In the genomic region with DNA sequence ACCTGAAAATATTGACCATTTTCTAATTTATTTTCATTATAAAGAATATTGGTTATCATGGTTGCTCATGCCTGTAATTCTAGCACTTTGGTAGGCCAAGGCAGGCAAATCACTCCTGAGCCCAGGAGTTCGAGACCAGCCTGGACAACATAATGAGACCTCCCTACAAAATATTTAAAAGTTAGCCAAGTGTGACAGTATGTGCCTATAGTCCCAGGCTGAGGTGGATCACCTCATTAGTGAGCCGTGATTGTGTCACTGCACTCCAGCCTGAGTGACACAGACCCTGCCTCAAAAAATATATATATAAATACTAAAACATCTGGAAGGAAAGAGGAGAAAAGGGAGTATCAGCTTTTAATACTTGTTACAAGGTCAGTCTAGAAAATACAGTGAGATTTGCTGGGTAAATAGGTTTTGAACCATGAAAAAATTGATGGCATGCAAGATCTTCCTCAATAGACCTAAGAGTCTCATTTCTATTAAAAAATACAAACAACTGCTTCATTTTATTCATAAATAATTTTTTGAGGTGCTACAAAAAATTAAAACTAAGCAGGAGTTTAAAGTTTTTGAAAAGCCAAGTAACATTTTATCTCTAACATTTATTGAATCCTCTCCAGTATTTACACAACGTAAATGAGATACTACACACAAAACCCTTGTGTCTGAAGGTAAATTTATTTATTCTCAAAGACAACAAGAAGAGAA, we compare ENCODE assay signal across 8 cellular contexts. TPM values are rescaled to one million over a fixed set of nuclear protein-coding genes. Genes with fewer than 3 reads are reported as not detected.
DNase-seq lines count a peak whose midpoint lies in the region; ATAC-seq and TF ChIP-seq lines count a peak whose summit lies in the region.

No MANE protein-coding gene starts in this region.

- no peak overlapping the region for H3K4me3 ChIP-seq in GM12865 (ENCODE audit: low read depth, low read length)
- peak overlapping the region; percentile 25 for H3K4me3 ChIP-seq in OCI-LY7 (ENCODE audit: low read depth, low read length, poor library complexity, severe bottlenecking)
- no peak overlapping the region for H3K4me3 ChIP-seq in coronary artery

- no peaks in the 10 kb centered on the region for H4K20me1 ChIP-seq in OCI-LY7 (ENCODE audit: insufficient read depth, low read length)

- ATAC-seq in GM21619 (IDR thresholded peaks at IDR 0.05; ENCODE audit: unreplicated experiment) = no peak

- no peak overlapping the region; the same call in 1 of the 2 replicates for H2AFZ ChIP-seq in OCI-LY7 (ENCODE audit: low read length)

- TF ChIP-seq CTCF in GM12865 (IDR thresholded peaks at IDR 0.05; ENCODE audit: insufficient read depth, low read depth, low read length, missing control alignments) (no peak), OCI-LY7 (conservative IDR thresholded peaks at IDR 0.05; ENCODE audit: low read length) (no peak), coronary artery (IDR thresholded peaks at IDR 0.05) (no peak), progenitor cell of endocrine pancreas (IDR thresholded peaks at IDR 0.05; ENCODE audit: unreplicated experiment) (no peak)

- H3K4me3 Mint-ChIP-seq in progenitor cell of endocrine pancreas (ENCODE audit: low read depth) = no peak overlapping the region

- H3K9me2 ChIP-seq in OCI-LY7 (ENCODE audit: insufficient read depth, low read length) = no peaks in the 10 kb centered on the region

- no peaks in the 10 kb centered on the region for H3K9me3 ChIP-seq in OCI-LY7 (ENCODE audit: low read length)

- BruUV-seq in OCI-LY7 (replicated peaks; lab: Mats Ljungman, UMichigan) = no TSS peak

- CTCF ChIA-PET in OCI-LY7 (lab: Charles Lee; ENCODE audit: unreplicated experiment) = no interaction called here

- POLR2A ChIA-PET in OCI-LY7 (lab: Charles Lee) = no interaction called here

- peaks cover 56% of the 10 kb centered on the region for H3K4me1 Mint-ChIP-seq in progenitor cell of endocrine pancreas (ENCODE audit: low read depth)

- H3K4me1 ChIP-seq in OCI-LY7 (ENCODE audit: insufficient read depth, low read length, poor library complexity, severe bottlenecking) = peaks cover 61% of the 10 kb centered on the region

- H3K27me3 Mint-ChIP-seq in progenitor cell of endocrine pancreas = no peaks in the 10 kb centered on the region

- peak overlapping the region; percentile 93 for H3K27ac Mint-ChIP-seq in progenitor cell of endocrine pancreas

- DNase-seq in GM12865 (ENCODE audit: low read depth) = peak; percentile 34
- DNase-seq in OCI-LY7 (ENCODE audit: low spot score) = no peak
- DNase-seq in coronary artery (ENCODE audit: low spot score) = no peak
- no peak for DNase-seq in progenitor cell of endocrine pancreas (ENCODE audit: low spot score, unreplicated experiment)
- DNase-seq in NCI-H1105 (lab: John Stamatoyannopoulos, UW) = no peak
- DNase-seq in NOMO-1 (lab: John Stamatoyannopoulos, UW; ENCODE audit: unreplicated experiment in 2 of 2) = no peak
- DNase-seq in NCI-H748 (lab: John Stamatoyannopoulos, UW; ENCODE audit: unreplicated experiment) = no peak

- H3K4me2 ChIP-seq in OCI-LY7 (ENCODE audit: low read length) = peak overlapping the region; percentile 56

- H3K27ac ChIP-seq in OCI-LY7 (ENCODE audit: low read depth, low read length, poor library complexity, severe bottlenecking) (peak overlapping the region; percentile 70), coronary artery (peak overlapping the region; percentile 82 to 91)

- H3K36me3 Mint-ChIP-seq in progenitor cell of endocrine pancreas (ENCODE audit: insufficient read depth) = peaks cover 24% of the 10 kb centered on the region

- H3K36me3 ChIP-seq in OCI-LY7 (ENCODE audit: insufficient read depth, low read length) = peaks cover 15% of the 10 kb centered on the region

- H3K9me3 Mint-ChIP-seq in progenitor cell of endocrine pancreas (ENCODE audit: low read depth) = no peaks in the 10 kb centered on the region

- intact Hi-C loops in OCI-LY7 (cut with micrococcal nuclease; ENCODE audit: unreplicated experiment) = no loop called here

- peaks cover 20% of the 10 kb centered on the region; the same call in 1 of the 2 replicates for H3K79me2 ChIP-seq in OCI-LY7 (ENCODE audit: insufficient read depth, low read depth, low read length)

RNA-seq across cellular contexts. Expression of gene TUBD1, which starts 47.7 kb away (rescaled TPM):
- 8.6 and 11.5 TPM in 2 replicates for total RNA-seq in OCI-LY7 (2014; rRNA removed; shearing (Covaris generic))
- total RNA-seq in OCI-LY7 (2022) = 13.0 and 13.2 TPM in 2 replicates
- total RNA-seq in progenitor cell of endocrine pancreas = 31.7 and 31.8 TPM in 2 replicates

RNA-seq across cellular contexts. Expression of gene RPS6KB1, which starts 47.9 kb away (rescaled TPM):
- 31.1 and 43.7 TPM in 2 replicates for total RNA-seq in OCI-LY7 (2014; rRNA removed; shearing (Covaris generic))
- 47.1 and 53.6 TPM in 2 replicates for total RNA-seq in OCI-LY7 (2022)
- 48.9 and 53.8 TPM in 2 replicates for total RNA-seq in progenitor cell of endocrine pancreas
